In the genomic region with DNA sequence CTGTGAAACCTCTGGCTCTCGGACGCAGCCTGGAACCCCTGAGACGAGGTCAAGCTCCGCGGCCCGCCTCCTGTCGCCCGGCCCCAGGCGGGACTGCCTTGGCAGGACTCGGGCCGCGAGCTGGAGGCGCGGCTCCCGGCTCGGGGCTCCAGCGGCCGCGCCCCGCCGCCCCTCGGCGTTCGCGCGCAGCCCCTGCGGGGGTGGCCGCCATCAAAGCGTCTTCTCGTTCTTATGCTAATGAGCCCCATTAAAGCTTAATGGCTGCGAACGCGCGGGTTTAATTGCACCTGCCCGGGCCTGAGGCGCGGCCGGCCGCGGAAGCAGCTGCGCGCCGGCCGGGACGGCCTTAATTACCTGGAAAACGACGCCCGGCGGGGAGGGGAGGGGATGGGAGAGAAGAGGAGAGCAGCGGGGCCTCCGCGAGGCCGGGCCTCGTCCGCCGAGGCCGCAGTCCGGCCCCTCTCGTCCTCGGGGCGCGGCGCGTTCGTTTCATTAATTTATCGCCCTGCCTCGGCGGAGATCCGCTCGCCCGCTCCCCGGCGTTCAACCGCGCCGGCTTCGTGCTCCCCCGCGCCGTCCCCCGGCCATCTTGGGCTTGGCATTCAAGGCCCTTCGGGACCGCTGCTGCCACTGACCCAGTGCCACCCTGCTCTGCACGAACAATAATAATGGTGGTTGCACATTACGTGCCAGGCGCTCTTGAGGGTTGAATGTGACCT, we compare ENCODE assay signal across 3 cellular contexts.
TF ChIP-seq lines count a peak whose summit lies in the region.

No MANE protein-coding gene starts in this region.

TF ChIP-seq in HepG2, 621 proteins besides CTCF, POLR2A, EP300 and RAD21:
- TF ChIP-seq ZNF331 (CRISPR knock-in tag; IDR thresholded peaks at IDR 0.05) (no peak), REST (IDR thresholded peaks at IDR 0.05; ENCODE audit: borderline replicate concordance in 1 of 2, low read depth in 1 of 2, low read length in 2 of 2) (no peak), MEIS1 (CRISPR knock-in tag; IDR thresholded peaks at IDR 0.05; ENCODE audit: borderline replicate concordance) (no peak), AGO2 (optimal IDR thresholded peaks at IDR 0.05; ENCODE audit: low read depth, low read length) (peak; percentile 27), ZNF180 (CRISPR knock-in tag; IDR thresholded peaks at IDR 0.05; ENCODE audit: borderline replicate concordance, low read depth) (no peak), ZNF17 (CRISPR knock-in tag; IDR thresholded peaks at IDR 0.05) (no peak)
- TF ChIP-seq, protein P1, sequence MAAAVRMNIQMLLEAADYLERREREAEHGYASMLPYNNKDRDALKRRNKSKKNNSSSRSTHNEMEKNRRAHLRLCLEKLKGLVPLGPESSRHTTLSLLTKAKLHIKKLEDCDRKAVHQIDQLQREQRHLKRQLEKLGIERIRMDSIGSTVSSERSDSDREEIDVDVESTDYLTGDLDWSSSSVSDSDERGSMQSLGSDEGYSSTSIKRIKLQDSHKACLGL (CRISPR knock-in tag; IDR thresholded peaks at IDR 0.05) = no peak

TF ChIP-seq in endothelial cell of umbilical vein, 7 proteins besides CTCF, POLR2A, EP300 and RAD21:
- TF ChIP-seq, protein P2, sequence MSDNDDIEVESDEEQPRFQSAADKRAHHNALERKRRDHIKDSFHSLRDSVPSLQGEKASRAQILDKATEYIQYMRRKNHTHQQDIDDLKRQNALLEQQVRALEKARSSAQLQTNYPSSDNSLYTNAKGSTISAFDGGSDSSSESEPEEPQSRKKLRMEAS (IDR thresholded peaks at IDR 0.05; ENCODE audit: insufficient read depth, insufficient read length) = no peak
- no peak for TF ChIP-seq MYC (IDR thresholded peaks at IDR 0.05; ENCODE audit: low read depth, low read length)
- no peak for TF ChIP-seq EZH2 (IDR thresholded peaks at IDR 0.05; ENCODE audit: borderline replicate concordance, low read depth, low read length, severe bottlenecking)
- TF ChIP-seq FOS (IDR thresholded peaks at IDR 0.05; ENCODE audit: borderline replicate concordance, insufficient read depth, low read length) = no peak
- TF ChIP-seq JUN (IDR thresholded peaks at IDR 0.05; ENCODE audit: borderline replicate concordance, insufficient read depth, insufficient read length, low read depth) = no peak
- no peak for TF ChIP-seq POLR2AphosphoS5 (IDR thresholded peaks at IDR 0.05; ENCODE audit: insufficient read depth, low read depth, low read length)
- no peak for TF ChIP-seq GATA2 (IDR thresholded peaks at IDR 0.05; ENCODE audit: insufficient read depth, insufficient read length, low read depth, low read length)

TF ChIP-seq in neural cell, 6 proteins besides CTCF, POLR2A, EP300 and RAD21:
- no peak for TF ChIP-seq SMC3 (conservative IDR thresholded peaks at IDR 0.05; ENCODE audit: poor library complexity)
- TF ChIP-seq TAF1 (IDR thresholded peaks at IDR 0.05; ENCODE audit: low read depth) = no peak
- no peak for TF ChIP-seq REST (IDR thresholded peaks at IDR 0.05; ENCODE audit: borderline replicate concordance)
- no peak for TF ChIP-seq MXI1 (conservative IDR thresholded peaks at IDR 0.05; ENCODE audit: poor library complexity, severe bottlenecking)
- TF ChIP-seq POLR2AphosphoS5 (IDR thresholded peaks at IDR 0.05) = peak; percentile 38
- TF ChIP-seq EZH2 (IDR thresholded peaks at IDR 0.05; ENCODE audit: borderline replicate concordance, insufficient read depth, low read length, poor library complexity, severe bottlenecking) = no peak
